8 cellular contexts compared by ENCODE assay signal in the genomic region with DNA sequence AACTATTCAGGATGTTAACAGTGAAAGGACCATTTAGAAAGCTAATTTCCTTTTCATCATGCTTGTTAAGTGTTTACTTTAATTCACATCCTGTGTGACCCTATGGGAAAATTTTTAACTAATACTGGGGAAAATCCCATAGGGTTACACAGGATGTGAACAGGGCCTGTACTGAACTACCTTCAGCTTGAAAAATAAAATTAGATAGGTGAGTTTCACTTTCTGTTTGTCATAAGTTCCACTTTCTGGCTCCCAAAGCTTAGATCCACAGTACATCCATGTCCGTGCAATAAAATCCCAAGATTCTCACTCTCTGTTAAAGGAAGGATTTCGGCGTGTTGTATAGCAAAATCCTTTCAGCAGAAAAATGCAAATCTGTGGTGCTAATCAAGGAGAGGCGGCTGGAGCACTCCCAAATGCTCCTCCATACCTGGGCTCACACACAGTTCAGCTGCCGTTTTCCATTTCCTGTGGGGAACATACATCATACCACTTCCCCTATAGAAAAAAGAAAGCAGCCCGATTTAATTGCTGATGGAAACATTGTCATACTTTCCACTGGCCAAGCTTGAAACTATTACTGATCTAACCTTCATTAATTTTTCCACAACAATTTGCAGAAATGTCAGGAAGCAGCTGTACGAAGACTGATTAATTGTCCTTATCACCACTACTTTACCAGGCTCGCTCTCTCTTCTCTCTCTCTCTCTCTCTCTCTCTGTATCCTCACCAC.
DNase-seq lines count a peak whose midpoint lies in the region; ATAC-seq and TF ChIP-seq lines count a peak whose summit lies in the region.

No MANE protein-coding gene starts in this region.

- 34 to 56% methylated on average over 8 of the region's 8 CpGs for WGBS in sigmoid colon, 2 donors

- intact Hi-C loops in sigmoid colon (cut with DNase I) = no loop called here

- ATAC-seq in GM21515 (IDR thresholded peaks at IDR 0.05; ENCODE audit: unreplicated experiment) = peak; percentile 71

- H3K36me3 ChIP-seq in sigmoid colon = no peaks in the 10 kb centered on the region

- H3K27ac ChIP-seq in sigmoid colon = peak overlapping the region; percentile 48 to 65 (median 56)

- H3K9me3 ChIP-seq in sigmoid colon = no peaks in the 10 kb centered on the region

- DNase-seq in EH (ENCODE audit: low read depth) = peak; percentile 56
- peak; percentile 78 for DNase-seq in Jurkat, Clone E6-1 (ENCODE audit: low read depth, low spot score)
- peak; percentile 36 to 55 for DNase-seq in activated CD4-positive, alpha-beta T cell treated with anti-CD3 and anti-CD28 coated beads, Interleukin-2, amount 50 U/mL, for 48 hours
- DNase-seq in fibroblast of pulmonary artery (ENCODE audit: low read depth) = peak; percentile 46
- DNase-seq in sigmoid colon = no peak
- no peak for DNase-seq in cerebellum (ENCODE audit: low spot score)
- no peak for DNase-seq in foreskin fibroblast

- peak overlapping the region; percentile 53 for H3K4me3 ChIP-seq in Jurkat, Clone E6-1 (ENCODE audit: low read length)
- H3K4me3 ChIP-seq in fibroblast of pulmonary artery (replicated peaks; ENCODE audit: low read depth, low read length) (peak overlapping the region; percentile 54), sigmoid colon (peak overlapping the region in 3 of 4 donors; percentile 25 to 46 (median 41)), foreskin fibroblast (ENCODE audit: low read depth in 1 of 2, low read length in 2 of 2) (no peak overlapping the region)

- H3K4me1 ChIP-seq in sigmoid colon = peaks cover 0 to 47% (median 41%) of the 10 kb centered on the region in 4 donors

- TF ChIP-seq POLR2A in sigmoid colon (IDR thresholded peaks at IDR 0.05) = no peak

- peak in 1 of 4 donors; percentile 43 for TF ChIP-seq EP300 in sigmoid colon (IDR thresholded peaks at IDR 0.05)

- no peak for TF ChIP-seq CTCF in fibroblast of pulmonary artery (IDR thresholded peaks at IDR 0.05; ENCODE audit: low read length, missing control alignments)
- TF ChIP-seq CTCF in sigmoid colon (IDR thresholded peaks at IDR 0.05) = no peak
- no peak for TF ChIP-seq CTCF in foreskin fibroblast (IDR thresholded peaks at IDR 0.05; ENCODE audit: low read depth, low read length)

- no peaks in the 10 kb centered on the region for H3K27me3 ChIP-seq in sigmoid colon

Comparison
In these comparisons a context has a peak if more than half of its experiments do, and no peak if none do; other contexts are left out.
1. DNase-seq: peak in EH (single experiment), Jurkat, Clone E6-1 (single experiment), activated CD4-positive, alpha-beta T cell treated with anti-CD3 and anti-CD28 coated beads, Interleukin-2, amount 50 U/mL, for 48 hours (2 of 2) and fibroblast of pulmonary artery (single experiment); none in sigmoid colon (single experiment), cerebellum (single experiment) and foreskin fibroblast (0 of 2).
2. H3K4me3 ChIP-seq: peak in Jurkat, Clone E6-1 (single experiment), fibroblast of pulmonary artery (single experiment) and sigmoid colon (3 of 4); none in foreskin fibroblast (0 of 2).